In genomic region chr20:63227260-63227659, GRCh38 we compare ENCODE assay signal across 1 cellular context.
TF ChIP-seq lines count a peak whose summit lies in the region.

No MANE protein-coding gene starts in this region.

TF ChIP-seq in A549, 52 proteins besides CTCF, POLR2A, EP300 and RAD21:
- TF ChIP-seq FOSB (CRISPR knock-in tag; IDR thresholded peaks at IDR 0.05) (no peak), ATOH8 (CRISPR knock-in tag; IDR thresholded peaks at IDR 0.05; ENCODE audit: low read depth) (no peak), FOXS1 (CRISPR knock-in tag; IDR thresholded peaks at IDR 0.05) (no peak), FOSL2 (IDR thresholded peaks at IDR 0.05) (no peak), FOSL2 (CRISPR knock-in tag; IDR thresholded peaks at IDR 0.05) (no peak), REST (IDR thresholded peaks at IDR 0.05) (no peak), GATA3 (IDR thresholded peaks at IDR 0.05; ENCODE audit: borderline replicate concordance) (no peak), RCOR1 (IDR thresholded peaks at IDR 0.05; ENCODE audit: low read depth, low read length) (no peak), ELK1 (IDR thresholded peaks at IDR 0.05; ENCODE audit: low read depth, low read length) (no peak), HOXB13 (CRISPR knock-in tag; IDR thresholded peaks at IDR 0.05; ENCODE audit: low read depth) (no peak), ZSCAN20 (CRISPR knock-in tag; IDR thresholded peaks at IDR 0.05) (no peak), BCL3 (IDR thresholded peaks at IDR 0.05) (no peak), MAFK (IDR thresholded peaks at IDR 0.05; ENCODE audit: partially characterized antibody) (no peak), NPAS2 (CRISPR knock-in tag; IDR thresholded peaks at IDR 0.05; ENCODE audit: borderline replicate concordance) (no peak), EHMT2 (IDR thresholded peaks at IDR 0.05; ENCODE audit: low read depth) (no peak), ZFP36 (IDR thresholded peaks at IDR 0.05; ENCODE audit: borderline replicate concordance, partially characterized antibody) (no peak), JUN (IDR thresholded peaks at IDR 0.05) (no peak)
